Comparison of ENCODE assay signal across 22 cellular contexts in genomic region chr18:6648581-6648980, GRCh38.
"Had no signal": no experiment of that assay in that cellular context is flagged by ENCODE, and none has a peak within 500 bp of the region (broad histone marks: within the 10 kb centered on the region; RNA-seq: fewer than 3 reads in every experiment).

No MANE protein-coding gene starts in this region.

- H3K4me3 ChIP-seq: ascending aorta, dorsolateral prefrontal cortex, esophagus muscularis mucosa, left ventricle myocardium inferior, sigmoid colon, spleen had no signal

- H3K9me3 ChIP-seq: ascending aorta, esophagus muscularis mucosa, sigmoid colon had no signal

- H3K27ac ChIP-seq: ascending aorta, brain microvascular endothelial cell, dorsolateral prefrontal cortex, esophagus muscularis mucosa, left ventricle myocardium inferior, sigmoid colon, spleen had no signal

- H3K27me3 Mint-ChIP-seq: effector memory CD8-positive, alpha-beta T cell; T-cell had no signal

- H3K4me1 Mint-ChIP-seq: activated naive CD4-positive, alpha-beta T cell treated with anti-CD3 and anti-CD28 coated beads, Interleukin-2, amount 50 U/mL, for 24 hours; immature natural killer cell; natural killer cell; T-cell had no signal

- H3K36me3 ChIP-seq: ascending aorta, brain microvascular endothelial cell, esophagus muscularis mucosa, left ventricle myocardium inferior, sigmoid colon, spleen had no signal

- H3K4me3 Mint-ChIP-seq: activated naive CD4-positive, alpha-beta T cell treated with anti-CD3 and anti-CD28 coated beads, Interleukin-2, amount 50 U/mL, for 24 hours; effector memory CD8-positive, alpha-beta T cell; immature natural killer cell; natural killer cell; T-cell; T-helper 2 cell treated with Interferon-gamma antibody and Interleukin-4, amounts not matched to agents 5 μg/mL and 100 μg/mL, for 36 hours had no signal

- H3K27me3 ChIP-seq: ascending aorta, brain microvascular endothelial cell, esophagus muscularis mucosa, sigmoid colon, spleen had no signal

- H3K4me1 ChIP-seq: ascending aorta, left ventricle myocardium inferior, spleen had no signal

- DNase-seq: activated CD4-positive, alpha-beta T cell treated with anti-CD3 and anti-CD28 coated beads for 1 hour; activated gamma-delta T cell treated with Interleukin-2 at 50 U/mL for 16 hours; activated T-cell treated with anti-CD3 and anti-CD28 coated beads, Interleukin-2, amount 50 U/mL, for 1 hour; brain microvascular endothelial cell; central memory CD4-positive, alpha-beta T cell; dorsolateral prefrontal cortex; effector memory CD8-positive, alpha-beta T cell; immature natural killer cell; left ventricle myocardium inferior; midbrain; natural killer cell; retina; sigmoid colon; spleen; stimulated activated CD4-positive, alpha-beta T cell treated with anti-CD3 and anti-CD28 coated beads, Interleukin-4, amount 100 ng/mL, for 24 hours; stimulated activated naive CD4-positive, alpha-beta T cell treated with Interleukin-2 at 50 U/mL for 16 hours; T-cell had no signal

- H3K36me3 Mint-ChIP-seq: activated naive CD4-positive, alpha-beta T cell treated with anti-CD3 and anti-CD28 coated beads, Interleukin-2, amount 50 U/mL, for 24 hours; immature natural killer cell; T-cell had no signal

- H3K27ac Mint-ChIP-seq: activated naive CD4-positive, alpha-beta T cell treated with anti-CD3 and anti-CD28 coated beads, Interleukin-2, amount 50 U/mL, for 24 hours; effector memory CD8-positive, alpha-beta T cell; immature natural killer cell; natural killer cell; progenitor cell of endocrine pancreas; T-cell; T-helper 2 cell treated with Interferon-gamma antibody and Interleukin-4, amounts not matched to agents 5 μg/mL and 100 μg/mL, for 36 hours had no signal

- ATAC-seq: effector memory CD8-positive, alpha-beta T cell; natural killer cell; T-cell had no signal
